Comparison of ENCODE assay signal across 8 cellular contexts in the genomic region with DNA sequence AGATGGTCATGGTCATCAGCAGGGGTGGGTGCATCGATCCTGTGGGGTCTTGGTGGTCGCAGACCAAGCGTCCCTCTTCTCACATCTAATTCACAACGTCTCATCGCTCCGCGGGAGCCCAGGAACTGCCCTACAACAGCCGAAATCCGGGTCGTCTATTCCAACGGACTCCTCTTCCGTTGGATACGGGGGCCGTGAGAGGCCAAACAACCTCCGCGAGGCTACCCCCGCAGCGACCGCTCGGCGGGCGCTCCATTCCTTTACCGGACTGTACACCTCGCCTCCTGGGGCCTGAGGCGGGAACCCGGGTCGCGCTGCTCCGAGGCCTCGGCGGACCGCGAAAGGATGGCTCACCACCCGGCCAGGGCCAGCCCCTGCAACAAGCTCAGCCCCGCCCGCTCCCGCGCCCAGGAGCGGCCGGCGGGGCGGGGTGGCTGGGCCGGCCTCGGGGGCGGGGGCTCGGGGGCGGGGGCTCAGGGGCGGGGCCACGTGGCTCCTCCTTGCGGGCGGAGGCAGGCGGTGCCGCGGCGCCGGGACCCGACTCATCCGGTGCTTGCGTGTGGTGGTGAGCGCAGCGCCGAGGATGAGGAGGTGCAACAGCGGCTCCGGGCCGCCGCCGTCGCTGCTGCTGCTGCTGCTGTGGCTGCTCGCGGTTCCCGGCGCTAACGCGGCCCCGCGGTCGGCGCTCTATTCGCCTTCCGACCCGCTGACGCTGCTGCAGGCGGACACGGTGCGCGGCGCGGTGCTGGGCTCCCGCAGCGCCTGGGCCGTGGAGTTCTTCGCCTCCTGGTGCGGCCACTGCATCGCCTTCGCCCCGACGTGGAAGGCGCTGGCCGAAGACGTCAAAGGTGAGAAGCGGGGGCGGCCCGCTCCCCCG. TPM values are rescaled to one million over a fixed set of nuclear protein-coding genes. Genes with fewer than 3 reads are reported as not detected.
DNase-seq lines count a peak whose midpoint lies in the region; ATAC-seq and TF ChIP-seq lines count a peak whose summit lies in the region.

A gene with protein sequence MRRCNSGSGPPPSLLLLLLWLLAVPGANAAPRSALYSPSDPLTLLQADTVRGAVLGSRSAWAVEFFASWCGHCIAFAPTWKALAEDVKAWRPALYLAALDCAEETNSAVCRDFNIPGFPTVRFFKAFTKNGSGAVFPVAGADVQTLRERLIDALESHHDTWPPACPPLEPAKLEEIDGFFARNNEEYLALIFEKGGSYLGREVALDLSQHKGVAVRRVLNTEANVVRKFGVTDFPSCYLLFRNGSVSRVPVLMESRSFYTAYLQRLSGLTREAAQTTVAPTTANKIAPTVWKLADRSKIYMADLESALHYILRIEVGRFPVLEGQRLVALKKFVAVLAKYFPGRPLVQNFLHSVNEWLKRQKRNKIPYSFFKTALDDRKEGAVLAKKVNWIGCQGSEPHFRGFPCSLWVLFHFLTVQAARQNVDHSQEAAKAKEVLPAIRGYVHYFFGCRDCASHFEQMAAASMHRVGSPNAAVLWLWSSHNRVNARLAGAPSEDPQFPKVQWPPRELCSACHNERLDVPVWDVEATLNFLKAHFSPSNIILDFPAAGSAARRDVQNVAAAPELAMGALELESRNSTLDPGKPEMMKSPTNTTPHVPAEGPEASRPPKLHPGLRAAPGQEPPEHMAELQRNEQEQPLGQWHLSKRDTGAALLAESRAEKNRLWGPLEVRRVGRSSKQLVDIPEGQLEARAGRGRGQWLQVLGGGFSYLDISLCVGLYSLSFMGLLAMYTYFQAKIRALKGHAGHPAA (plus strand): TSS at position 545 of the 877 bp plus-strand sequence. CDS start 39 bp downstream, at position 584.

- DNase-seq in AG04450 (ENCODE audit: low read depth, low spot score) (peak; percentile 43), NCI-H2196 treated with DMSO at 0.1 percent for 48 hours (lab: John Stamatoyannopoulos, UW; ENCODE audit: unreplicated experiment) (peak; percentile 80), caudate nucleus (lab: John Stamatoyannopoulos, UW) (peak; percentile 29 to 95 (median 87)), inferior parietal cortex (ENCODE audit: extremely low spot score) (peak; percentile 91)
- peak; percentile 79 to 88 (median 86) for DNase-seq in activated CD4-positive, CD25-positive, alpha-beta regulatory T cell (lab: John Stamatoyannopoulos, UW)
- DNase-seq in stimulated activated CD4-positive, alpha-beta T cell treated with anti-CD3 and anti-CD28 coated beads, Interleukin-12 subunit alpha, Interleukin-12 subunit beta, amount 100 ng/mL, for 24 hours (ENCODE audit: low read depth in 2 of 2) = peak; percentile 73 to 77

- ATAC-seq in GM18873 (IDR thresholded peaks at IDR 0.05; ENCODE audit: low FRiP score, unreplicated experiment) (peak; percentile 80), HG03135 (IDR thresholded peaks at IDR 0.05; ENCODE audit: unreplicated experiment) (peak; percentile 91)

- no peak for TF ChIP-seq CTCF in AG04450 (IDR thresholded peaks at IDR 0.05; ENCODE audit: low read depth, low read length)

- POLR2A ChIA-PET in AG04450 (lab: Yijun Ruan, JAX) = interaction anchor here (0.6 to 3.9 kb wide), 21 partner anchors 9 to 272 kb away, joined by 3 to 31 read pairs (median 7); a partner anchor contains a TSS

- peaks cover 3% of the 10 kb centered on the region; the same call in 1 of the 2 replicates for H3K9me3 ChIP-seq in AG04450 (ENCODE audit: control insufficient read depth, insufficient read depth, low read length)

- H3K27ac ChIP-seq in AG04450 (ENCODE audit: low read depth, low read length) (peak within 1 kb of the TSS; percentile 83), caudate nucleus (ENCODE audit: low read depth, low read length) (peak within 1 kb of the TSS; percentile 74)

- CTCF ChIA-PET in AG04450 (lab: Charles Lee) = interaction anchor here (0.6 to 1.4 kb wide), 3 partner anchors 15 to 288 kb away, joined by 3 read pairs; no protein-coding TSS in a partner anchor

- H3K27me3 ChIP-seq in AG04450 (ENCODE audit: control insufficient read depth, insufficient read depth, low read length) = no peaks in the 10 kb centered on the region

- H3K4me3 ChIP-seq in AG04450 (ENCODE audit: low read depth, low read length) = peak within 1 kb of the TSS; percentile 100

RNA-seq across cellular contexts. Expression of the gene that starts here (rescaled TPM):
- 1,269 and 1,338 TPM in 2 replicates for polyA plus RNA-seq in AG04450 (2011; rRNA removed)
- 337 and 391 TPM in 2 replicates for polyA minus RNA-seq in AG04450 (2011; rRNA and poly(A)+ RNA removed)

Comparison
In these comparisons a context has a peak if more than half of its experiments do, and no peak if none do; other contexts are left out.
1. Peak in every context shown above with its lines: DNase-seq, ATAC-seq, H3K4me3 ChIP-seq and H3K27ac ChIP-seq.